In the genomic region with DNA sequence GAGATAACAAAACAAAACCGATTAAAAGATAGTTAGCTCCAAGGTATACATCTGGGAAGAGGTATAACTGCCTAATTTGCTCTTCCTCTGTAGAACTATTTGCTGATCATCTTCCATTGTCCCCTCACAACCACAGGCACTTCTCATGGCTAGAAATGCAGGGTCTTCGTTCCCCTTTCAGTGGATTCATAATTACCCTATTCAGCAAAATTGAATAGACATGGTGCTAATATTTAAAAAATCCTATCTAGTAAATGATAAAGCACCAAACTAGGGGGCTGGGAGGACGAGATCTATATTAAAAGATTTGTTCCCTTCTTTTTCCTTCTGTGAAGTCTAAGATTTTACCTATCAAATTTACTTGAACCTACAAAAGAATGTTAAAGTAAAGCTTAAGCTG, we compare ENCODE assay signal across 28 cellular contexts. TPM values are rescaled to one million over a fixed set of nuclear protein-coding genes. Genes with fewer than 3 reads are reported as not detected.
A peak's percentile ranks its signal among the peaks of the same experiment; 100 is the strongest.
DNase-seq lines count a peak whose midpoint lies in the region; ATAC-seq, FAIRE-seq and TF ChIP-seq lines count a peak whose summit lies in the region.
"Had no signal": no experiment of that assay in that cellular context is flagged by ENCODE, and none has a peak within 500 bp of the region (broad histone marks: within the 10 kb centered on the region; RNA-seq: fewer than 3 reads in every experiment).

No MANE protein-coding gene starts in this region.

- H2AFZ ChIP-seq in HepG2 (ENCODE audit: low read length) = no peak overlapping the region
- H2AFZ ChIP-seq: GM23338 had no signal

- no peaks in the 10 kb centered on the region for H3K27me3 ChIP-seq in HepG2 (ENCODE audit: control insufficient read depth in 1 of 2, insufficient read depth in 2 of 2, low read length in 2 of 2)
- H3K27me3 ChIP-seq in right lobe of liver = no peaks in the 10 kb centered on the region
- H3K27me3 ChIP-seq: BLaER1 treated with 17β-estradiol and CSF1 and Interleukin-3, amounts not matched to agents 10 nM and 100 nM; Peyer's patch; SJCRH30 had no signal

- peaks cover 5% of the 10 kb centered on the region for H3K79me2 ChIP-seq in HepG2 (ENCODE audit: insufficient read depth, low read length)

- no peak overlapping the region for H3K4me2 ChIP-seq in HepG2 (ENCODE audit: low read depth, low read length)
- H3K4me2 ChIP-seq: BLaER1 treated with 17β-estradiol and CSF1 and Interleukin-3, amounts not matched to agents 10 nM and 100 nM; GM23338 had no signal

- POLR2A ChIA-PET in activated CD4-positive, alpha-beta T cell treated with anti-CD3 and anti-CD28 coated beads for 36 hours (lab: Charles Lee) = no interaction called here
- POLR2A ChIA-PET in HepG2 (lab: Yijun Ruan, JAX) = interaction anchor here (1.2 kb wide), 1 partner anchor 31 kb away, joined by 5 read pairs; a partner anchor contains a TSS

- H3K27ac ChIP-seq in HepG2 (ENCODE audit: extremely low read length, insufficient read depth, low read length) = no peak overlapping the region
- no peak overlapping the region for H3K27ac ChIP-seq in right lobe of liver
- H3K27ac ChIP-seq: 22Rv1; BLaER1 treated with 17β-estradiol and CSF1 and Interleukin-3, amounts not matched to agents 10 nM and 100 nM; Peyer's patch; SJCRH30 had no signal

- no peaks in the 10 kb centered on the region for H3K4me1 ChIP-seq in HepG2 (ENCODE audit: insufficient read depth, low read length)
- no peaks in the 10 kb centered on the region for H3K4me1 ChIP-seq in right lobe of liver
- H3K4me1 ChIP-seq: BLaER1 treated with 17β-estradiol and CSF1 and Interleukin-3, amounts not matched to agents 10 nM and 100 nM; Peyer's patch; SJCRH30 had no signal

- peaks cover 59% of the 10 kb centered on the region for H3K36me3 Mint-ChIP-seq in activated CD4-positive, alpha-beta T cell treated with anti-CD3 and anti-CD28 coated beads for 36 hours (ENCODE audit: low read depth)
- H3K36me3 Mint-ChIP-seq in memory B cell = peaks cover 34% of the 10 kb centered on the region

- H4K20me1 ChIP-seq in HepG2 (ENCODE audit: insufficient read depth, low read length) = no peaks in the 10 kb centered on the region

- TF ChIP-seq RAD21 in HepG2 (CRISPR knock-in tag; IDR thresholded peaks at IDR 0.05) = no peak

- no peak overlapping the region for H3K9ac ChIP-seq in HepG2 (ENCODE audit: insufficient read depth, low read depth, low read length)
- H3K9ac ChIP-seq: BLaER1 treated with 17β-estradiol and CSF1 and Interleukin-3, amounts not matched to agents 10 nM and 100 nM had no signal

- 96% methylated on average over 3 of the region's 3 CpGs for WGBS in HepG2 (ENCODE audit: low lambda C conversion rate)
- 96% methylated on average over 3 of the region's 3 CpGs for WGBS in right lobe of liver (ENCODE audit: insufficient coverage, low coverage, low lambda C conversion rate, missing lambda C conversion rate)

- no peak overlapping the region for H3K4me3 ChIP-seq in HepG2 (replicated peaks in 1 of 3; ENCODE audit: insufficient read depth in 1 of 3, low read depth in 2 of 3, low read length in 3 of 3)
- no peak overlapping the region for H3K4me3 ChIP-seq in right lobe of liver
- H3K4me3 ChIP-seq: BLaER1 treated with 17β-estradiol and CSF1 and Interleukin-3, amounts not matched to agents 10 nM and 100 nM; GM23338; Peyer's patch; SJCRH30 had no signal

- FAIRE-seq in HepG2 (lab: Jason Lieb, UNC) = no peak
- FAIRE-seq: G401.6, GM12892, GM18507 had no signal

- no peak for TF ChIP-seq CTCF in HepG2 (CRISPR knock-in tag; IDR thresholded peaks at IDR 0.05)
- TF ChIP-seq CTCF in right lobe of liver (IDR thresholded peaks at IDR 0.05) = no peak

- no peaks in the 10 kb centered on the region for H3K27me3 Mint-ChIP-seq in activated CD4-positive, alpha-beta T cell treated with anti-CD3 and anti-CD28 coated beads for 36 hours
- H3K27me3 Mint-ChIP-seq in memory B cell = no peaks in the 10 kb centered on the region
- H3K27me3 Mint-ChIP-seq: IgD-negative memory B cell had no signal

- no TSS peak for BruUV-seq in HepG2 (replicated peaks; lab: Mats Ljungman, UMichigan)

- peaks cover 26 to 68% of the 10 kb centered on the region in 2 experiments for H3K36me3 ChIP-seq in HepG2 (replicated peaks in 1 of 2; ENCODE audit: control insufficient read depth in 1 of 2, insufficient read depth in 2 of 2, low read length in 2 of 2)
- H3K36me3 ChIP-seq in right lobe of liver = peaks cover 0 to 40% (median 9%) of the 10 kb centered on the region in 4 donors

- intact Hi-C loops in activated CD4-positive, alpha-beta T cell treated with anti-CD3 and anti-CD28 coated beads for 36 hours (cut with DNase I, micrococcal nuclease) = no loop called here
- intact Hi-C loops in HepG2 (cut with micrococcal nuclease; ENCODE audit: unreplicated experiment) (no loop called here), right lobe of liver (cut with DNase I) (no loop called here)

- CTCF ChIA-PET in activated CD4-positive, alpha-beta T cell treated with anti-CD3 and anti-CD28 coated beads for 36 hours (lab: Charles Lee) = interaction anchor here (0.6 to 1.5 kb wide), 4 partner anchors 21 to 271 kb away, joined by 3 to 4 read pairs (median 3); a partner anchor contains a TSS
- CTCF ChIA-PET in HepG2 (lab: Yijun Ruan, JAX; ENCODE audit: low intra/inter-chr PET ratio, low total read pairs) = no interaction called here

- no peak for ATAC-seq in activated CD4-positive, alpha-beta T cell treated with anti-CD3 and anti-CD28 coated beads for 36 hours
- ATAC-seq in HepG2 (no peak), right lobe of liver (no peak), memory B cell (ENCODE audit: low read depth) (no peak), GM18505 (IDR thresholded peaks at IDR 0.05; ENCODE audit: unreplicated experiment) (no peak)
- ATAC-seq: CD8-positive, alpha-beta T cell; GM23338; HCT116 had no signal

- no peaks in the 10 kb centered on the region for H3K9me3 Mint-ChIP-seq in activated CD4-positive, alpha-beta T cell treated with anti-CD3 and anti-CD28 coated beads for 36 hours (ENCODE audit: low read depth)
- H3K9me3 Mint-ChIP-seq in memory B cell = no peaks in the 10 kb centered on the region
- H3K9me3 Mint-ChIP-seq: CD8-positive, alpha-beta T cell; GM23338; IgD-negative memory B cell had no signal

- TF ChIP-seq POLR2A in HepG2 (IDR thresholded peaks at IDR 0.05; ENCODE audit: insufficient read depth in 1 of 2, low read depth in 2 of 2, low read length in 2 of 2) = no peak
- no peak for TF ChIP-seq POLR2A in right lobe of liver (IDR thresholded peaks at IDR 0.05)
- TF ChIP-seq POLR2A in GM18505 (IDR thresholded peaks at IDR 0.05; ENCODE audit: borderline replicate concordance, extremely low read depth, insufficient read depth, insufficient read length) = no peak

- in situ Hi-C loops in HepG2 (cut with HindIII; ENCODE audit: extremely low pct_ligation_motif_present, low pct_unique_long_range_greater_than_20kb) = no loop called here

- TF ChIP-seq EP300 in HepG2 (IDR thresholded peaks at IDR 0.05; ENCODE audit: low read depth in 2 of 2, low read length in 2 of 2) (no peak), HepG2 (CRISPR knock-in tag; IDR thresholded peaks at IDR 0.05; ENCODE audit: borderline replicate concordance) (no peak)

- DNase-seq in activated CD4-positive, alpha-beta T cell treated with anti-CD3 and anti-CD28 coated beads for 36 hours = no peak
- no peak for DNase-seq in activated CD4-positive, alpha-beta T cell treated with anti-CD3 and anti-CD28 coated beads, Interleukin-2, amount 50 U/mL, for 1 hour
- DNase-seq in HepG2 (ENCODE audit: low spot score) (no peak), right lobe of liver (no peak), memory B cell (ENCODE audit: low spot score in 2 of 2) (no peak), amygdala (lab: John Stamatoyannopoulos, UW) (no peak)
- DNase-seq in activated CD8-positive, alpha-beta memory T cell treated with anti-CD3 and anti-CD28 coated beads, Interleukin-2, amount 50 U/mL, for 48 hours = no peak
- DNase-seq: Calu3; CD8-positive, alpha-beta T cell; DMS153; Karpas-422; MV-4-11; NCI-H1105 treated with DMSO at 0.1 percent for 48 hours; NCI-H1694; NCI-H2081; NCI-H2171 treated with DMSO at 0.1 percent for 48 hours; NCI-H524 treated with DMSO at 0.1 percent for 48 hours; Peyer's patch; SJCRH30 had no signal

- H3K4me1 Mint-ChIP-seq in activated CD4-positive, alpha-beta T cell treated with anti-CD3 and anti-CD28 coated beads for 36 hours = peaks cover 18% of the 10 kb centered on the region
- H3K4me1 Mint-ChIP-seq in memory B cell = no peaks in the 10 kb centered on the region
- H3K4me1 Mint-ChIP-seq: GM23338, IgD-negative memory B cell had no signal

- H3K27ac Mint-ChIP-seq in activated CD4-positive, alpha-beta T cell treated with anti-CD3 and anti-CD28 coated beads for 36 hours = peak overlapping the region; percentile 20
- H3K27ac Mint-ChIP-seq in memory B cell = peak overlapping the region; percentile 72
- H3K27ac Mint-ChIP-seq: GM23338, IgD-negative memory B cell had no signal

- H3K9me3 ChIP-seq in HepG2 (ENCODE audit: low read length) (no peaks in the 10 kb centered on the region), right lobe of liver (no peaks in the 10 kb centered on the region)
- H3K9me3 ChIP-seq: BLaER1 treated with 17β-estradiol and CSF1 and Interleukin-3, amounts not matched to agents 10 nM and 100 nM; Peyer's patch; SJCRH30 had no signal

- H3K4me3 Mint-ChIP-seq in activated CD4-positive, alpha-beta T cell treated with anti-CD3 and anti-CD28 coated beads for 36 hours = no peak overlapping the region
- H3K4me3 Mint-ChIP-seq in memory B cell = no peak overlapping the region
- H3K4me3 Mint-ChIP-seq: CD8-positive, alpha-beta T cell; GM23338; IgD-negative memory B cell had no signal

RNA-seq across cellular contexts. Expression of a gene that starts 30.8 kb away (rescaled TPM):
- 10 to 100 TPM; 20.2 to 23.1 TPM for total RNA-seq in activated CD4-positive, alpha-beta T cell treated with anti-CD3 and anti-CD28 coated beads for 36 hours
- total RNA-seq in HepG2 (2016; rRNA removed; fragmentation: Illumina TruSeq; extraction: Trizol) = 18.5 and 33.4 TPM in 2 replicates
- total RNA-seq in HepG2 (2016; cell fraction: cytosol; rRNA removed; fragmentation: Illumina TruSeq; extraction: Trizol; ENCODE audit: low read depth) = 10.8 TPM in 2 replicates
- total RNA-seq in HepG2 (2016; cell fraction: insoluble cytoplasmic fraction; rRNA removed; fragmentation: Illumina TruSeq; extraction: Trizol) = 17.9 and 33.4 TPM in 2 replicates
- total RNA-seq in HepG2 (2016; cell fraction: membrane; rRNA removed; fragmentation: Illumina TruSeq; extraction: Trizol) = 9.7 and 11.1 TPM in 2 replicates
- total RNA-seq in HepG2 (2016; cell fraction: nucleus; rRNA removed; fragmentation: Illumina TruSeq; extraction: Trizol) = 38.0 and 48.8 TPM in 2 replicates
- 6.5 and 8.3 TPM in 2 replicates for polyA plus RNA-seq in HepG2 (2011; rRNA removed)
- 5.1 and 5.6 TPM in 2 replicates for polyA plus RNA-seq in HepG2 (2011; cell fraction: cytosol; rRNA removed)
- 8.8 and 9.4 TPM in 2 replicates for polyA plus RNA-seq in HepG2 (2011; cell fraction: nucleus; rRNA removed)
- polyA plus RNA-seq in HepG2 (2012) = 17.9 and 24.2 TPM in 2 replicates
- polyA plus RNA-seq in HepG2 (2016; cell fraction: cytosol; fragmentation: Illumina TruSeq; extraction: Trizol; ENCODE audit: low read depth) = 0.97 and 1.1 TPM in 2 replicates
- 9.7 and 10.5 TPM in 2 replicates for polyA plus RNA-seq in HepG2 (2016; cell fraction: insoluble cytoplasmic fraction; fragmentation: Illumina TruSeq; extraction: Trizol; ENCODE audit: low read depth)
- 2.6 and 3.0 TPM in 2 replicates for polyA plus RNA-seq in HepG2 (2016; cell fraction: membrane; fragmentation: Illumina TruSeq; extraction: Trizol; ENCODE audit: low read depth)
- polyA plus RNA-seq in HepG2 (2016; cell fraction: nucleus; fragmentation: Illumina TruSeq; extraction: Trizol; ENCODE audit: insufficient read depth, low read depth) = 34.9 and 37.9 TPM in 2 replicates
- 12.1 and 17.0 TPM in 2 replicates for polyA minus RNA-seq in HepG2 (2011; rRNA and poly(A)+ RNA removed; ENCODE audit: low replicate concordance)
- 6.2 and 8.7 TPM in 2 replicates for polyA minus RNA-seq in HepG2 (2011; cell fraction: cytosol; rRNA and poly(A)+ RNA removed)
- 31.7 and 39.2 TPM in 2 replicates for polyA minus RNA-seq in HepG2 (2011; cell fraction: nucleus; rRNA and poly(A)+ RNA removed)
- 10 to 100 TPM in 1 of 6 experiments, 1 to 10 TPM in 5; 5.1 to 11.7 (median 6.6) TPM for total RNA-seq in right lobe of liver

RNA-seq across cellular contexts. Expression of a gene that starts 44.3 kb away (rescaled TPM):
- 100 to 1,000 TPM; 370 to 508 TPM for total RNA-seq in activated CD4-positive, alpha-beta T cell treated with anti-CD3 and anti-CD28 coated beads for 36 hours
- total RNA-seq in HepG2 (2016; rRNA removed; fragmentation: Illumina TruSeq; extraction: Trizol) = 304 and 420 TPM in 2 replicates
- 64.2 and 66.4 TPM in 2 replicates for total RNA-seq in HepG2 (2016; cell fraction: cytosol; rRNA removed; fragmentation: Illumina TruSeq; extraction: Trizol; ENCODE audit: low read depth)
- total RNA-seq in HepG2 (2016; cell fraction: insoluble cytoplasmic fraction; rRNA removed; fragmentation: Illumina TruSeq; extraction: Trizol) = 302 and 406 TPM in 2 replicates
- total RNA-seq in HepG2 (2016; cell fraction: membrane; rRNA removed; fragmentation: Illumina TruSeq; extraction: Trizol) = 208 and 219 TPM in 2 replicates
- total RNA-seq in HepG2 (2016; cell fraction: nucleus; rRNA removed; fragmentation: Illumina TruSeq; extraction: Trizol) = 152 and 166 TPM in 2 replicates
- polyA plus RNA-seq in HepG2 (2011; rRNA removed) = 117 and 160 TPM in 2 replicates
- 91.4 and 117 TPM in 2 replicates for polyA plus RNA-seq in HepG2 (2011; cell fraction: cytosol; rRNA removed)
- polyA plus RNA-seq in HepG2 (2011; cell fraction: nucleus; rRNA removed) = 36.4 and 39.0 TPM in 2 replicates
- 175 and 244 TPM in 2 replicates for polyA plus RNA-seq in HepG2 (2012)
- 94.8 and 102 TPM in 2 replicates for polyA plus RNA-seq in HepG2 (2016; cell fraction: cytosol; fragmentation: Illumina TruSeq; extraction: Trizol; ENCODE audit: low read depth)
- polyA plus RNA-seq in HepG2 (2016; cell fraction: insoluble cytoplasmic fraction; fragmentation: Illumina TruSeq; extraction: Trizol; ENCODE audit: low read depth) = 521 and 530 TPM in 2 replicates
- polyA plus RNA-seq in HepG2 (2016; cell fraction: membrane; fragmentation: Illumina TruSeq; extraction: Trizol; ENCODE audit: low read depth) = 200 and 214 TPM in 2 replicates
- 187 and 192 TPM in 2 replicates for polyA plus RNA-seq in HepG2 (2016; cell fraction: nucleus; fragmentation: Illumina TruSeq; extraction: Trizol; ENCODE audit: insufficient read depth, low read depth)
- polyA minus RNA-seq in HepG2 (2011; rRNA and poly(A)+ RNA removed; ENCODE audit: low replicate concordance) = 120 and 167 TPM in 2 replicates
- 164 and 178 TPM in 2 replicates for polyA minus RNA-seq in HepG2 (2011; cell fraction: cytosol; rRNA and poly(A)+ RNA removed)
- 73.9 and 82.2 TPM in 2 replicates for polyA minus RNA-seq in HepG2 (2011; cell fraction: nucleus; rRNA and poly(A)+ RNA removed)
- total RNA-seq in right lobe of liver = 100 to 1,000 TPM in 1 of 6 experiments, 10 to 100 TPM in 5; 70.4 to 105 (median 84.2) TPM
